8 cellular contexts compared by ENCODE assay signal in genomic region chr15:74540761-74541493, GRCh38. TPM values are rescaled to one million over a fixed set of nuclear protein-coding genes. Genes with fewer than 3 reads are reported as not detected.
DNase-seq lines count a peak whose midpoint lies in the region; ATAC-seq and TF ChIP-seq lines count a peak whose summit lies in the region.

A gene with protein sequence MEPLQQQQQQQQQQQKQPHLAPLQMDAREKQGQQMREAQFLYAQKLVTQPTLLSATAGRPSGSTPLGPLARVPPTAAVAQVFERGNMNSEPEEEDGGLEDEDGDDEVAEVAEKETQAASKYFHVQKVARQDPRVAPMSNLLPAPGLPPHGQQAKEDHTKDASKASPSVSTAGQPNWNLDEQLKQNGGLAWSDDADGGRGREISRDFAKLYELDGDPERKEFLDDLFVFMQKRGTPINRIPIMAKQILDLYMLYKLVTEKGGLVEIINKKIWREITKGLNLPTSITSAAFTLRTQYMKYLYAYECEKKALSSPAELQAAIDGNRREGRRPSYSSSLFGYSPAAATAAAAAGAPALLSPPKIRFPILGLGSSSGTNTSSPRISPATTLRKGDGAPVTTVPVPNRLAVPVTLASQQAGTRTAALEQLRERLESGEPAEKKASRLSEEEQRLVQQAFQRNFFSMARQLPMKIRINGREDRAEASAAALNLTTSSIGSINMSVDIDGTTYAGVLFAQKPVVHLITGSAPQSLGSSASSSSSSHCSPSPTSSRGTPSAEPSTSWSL (plus strand): TSS chr15:74541220. CDS start chr15:74543937, 2,717 bp downstream.

- no peaks in the 10 kb centered on the region for H3K27me3 Mint-ChIP-seq in T-helper 1 cell treated with Interleukin-12 subunit alpha and Interleukin-12 subunit beta and Interleukin-4 antibody, amounts not matched to agents 30 μg/mL and 1 μg/mL, for 36 hours (ENCODE audit: low read depth)
- H3K27me3 Mint-ChIP-seq in progenitor cell of endocrine pancreas, result no peaks in the 10 kb centered on the region

- peak; percentile 80 to 95 for DNase-seq in NCI-H187 (lab: John Stamatoyannopoulos, UW)
- DNase-seq in amniotic stem cell (lab: John Stamatoyannopoulos, UW), result peak; percentile 92
- DNase-seq in left ventricle myocardium superior, result peak; percentile 98
- DNase-seq in progenitor cell of endocrine pancreas (ENCODE audit: low spot score, unreplicated experiment), result peak; percentile 91
- peak; percentile 98 for DNase-seq in ureter (ENCODE audit: low spot score)

- H3K9me3 Mint-ChIP-seq in T-helper 1 cell treated with Interleukin-12 subunit alpha and Interleukin-12 subunit beta and Interleukin-4 antibody, amounts not matched to agents 30 μg/mL and 1 μg/mL, for 36 hours, result no peaks in the 10 kb centered on the region
- H3K9me3 Mint-ChIP-seq in progenitor cell of endocrine pancreas (ENCODE audit: low read depth), result no peaks in the 10 kb centered on the region

- H3K27ac Mint-ChIP-seq in T-helper 1 cell treated with Interleukin-12 subunit alpha and Interleukin-12 subunit beta and Interleukin-4 antibody, amounts not matched to agents 30 μg/mL and 1 μg/mL, for 36 hours, result peak within 1 kb of the TSS; percentile 98
- peak within 1 kb of the TSS; percentile 96 for H3K27ac Mint-ChIP-seq in progenitor cell of endocrine pancreas

- TF ChIP-seq CTCF in progenitor cell of endocrine pancreas (IDR thresholded peaks at IDR 0.05; ENCODE audit: unreplicated experiment), result no peak

- intact Hi-C loops in left ventricle myocardium superior (cut with micrococcal nuclease), result loop anchor here (10.0 kb wide), 1 partner anchor 74 kb away; the partner anchor contains the start of gene CLK3

- peak; percentile 81 for ATAC-seq in GM18498 (IDR thresholded peaks at IDR 0.05; ENCODE audit: unreplicated experiment)
- ATAC-seq in HG02938 (IDR thresholded peaks at IDR 0.05; ENCODE audit: unreplicated experiment), result peak; percentile 75
- peak; percentile 99 for ATAC-seq in left ventricle myocardium superior

- H3K4me3 Mint-ChIP-seq in T-helper 1 cell treated with Interleukin-12 subunit alpha and Interleukin-12 subunit beta and Interleukin-4 antibody, amounts not matched to agents 30 μg/mL and 1 μg/mL, for 36 hours, result peak within 1 kb of the TSS; percentile 97
- peak within 1 kb of the TSS; percentile 96 for H3K4me3 Mint-ChIP-seq in progenitor cell of endocrine pancreas (ENCODE audit: low read depth)

- peaks cover 42% of the 10 kb centered on the region for H3K4me1 Mint-ChIP-seq in T-helper 1 cell treated with Interleukin-12 subunit alpha and Interleukin-12 subunit beta and Interleukin-4 antibody, amounts not matched to agents 30 μg/mL and 1 μg/mL, for 36 hours (ENCODE audit: low read depth)
- H3K4me1 Mint-ChIP-seq in progenitor cell of endocrine pancreas (ENCODE audit: low read depth), result peaks cover 29% of the 10 kb centered on the region

- H3K36me3 Mint-ChIP-seq in T-helper 1 cell treated with Interleukin-12 subunit alpha and Interleukin-12 subunit beta and Interleukin-4 antibody, amounts not matched to agents 30 μg/mL and 1 μg/mL, for 36 hours (ENCODE audit: low read depth), result peaks cover 22% of the 10 kb centered on the region
- peaks cover 8% of the 10 kb centered on the region for H3K36me3 Mint-ChIP-seq in progenitor cell of endocrine pancreas (ENCODE audit: insufficient read depth)

RNA-seq across cellular contexts. Expression of the gene that starts here (rescaled TPM):
- total RNA-seq in left ventricle myocardium superior (2.0 TPM), progenitor cell of endocrine pancreas (77.2 and 81.9 TPM in 2 replicates), ureter (5.6 TPM)

Comparison
In these comparisons a context has a peak if more than half of its experiments do, and no peak if none do; other contexts are left out.
1. Peak in every context shown above with its lines: DNase-seq and ATAC-seq.
2. RNA of the gene that starts here (total RNA-seq): 77.2 to 81.9 TPM in progenitor cell of endocrine pancreas; 5.6 TPM in ureter (single experiment) and 2.0 TPM in left ventricle myocardium superior (single experiment); every median in the first group is over 10 times any median in the second.